Comparison of ENCODE assay signal across 11 cellular contexts in genomic region chr14:68527329-68527851, GRCh38.
DNase-seq lines count a peak whose midpoint lies in the region; ATAC-seq and TF ChIP-seq lines count a peak whose summit lies in the region.
"Had no signal": no experiment of that assay in that cellular context is flagged by ENCODE, and none has a peak within 500 bp of the region (broad histone marks: within the 10 kb centered on the region; RNA-seq: fewer than 3 reads in every experiment).

No MANE protein-coding gene starts in this region.

- H3K9me3 Mint-ChIP-seq in nephron = peaks cover 46% of the 10 kb centered on the region
- H3K9me3 Mint-ChIP-seq in osteocyte (ENCODE audit: unreplicated experiment) = peaks cover 20% of the 10 kb centered on the region
- peaks cover 10% of the 10 kb centered on the region for H3K9me3 Mint-ChIP-seq in Caco-2 (ENCODE audit: unreplicated experiment)
- H3K9me3 Mint-ChIP-seq in activated naive CD4-positive, alpha-beta T cell treated with anti-CD3 and anti-CD28 coated beads, Interleukin-2, amount 50 U/mL, for 72 hours = peaks cover 5 to 10% of the 10 kb centered on the region in 2 donors

- CTCF ChIA-PET in Caco-2 (lab: Charles Lee) = no interaction called here

- H3K4me3 Mint-ChIP-seq in nephron = no peak overlapping the region
- H3K4me3 Mint-ChIP-seq in osteocyte (ENCODE audit: unreplicated experiment) = no peak overlapping the region
- no peak overlapping the region for H3K4me3 Mint-ChIP-seq in Caco-2 (ENCODE audit: unreplicated experiment)

- no peak overlapping the region for H3K4me3 ChIP-seq in RWPE2 (ENCODE audit: severe bottlenecking)
- H3K4me3 ChIP-seq in upper lobe of right lung = no peak overlapping the region
- no peak overlapping the region for H3K4me3 ChIP-seq in Caco-2 (ENCODE audit: low read depth, low read length)

- no peaks in the 10 kb centered on the region for H3K36me3 ChIP-seq in RWPE2 (ENCODE audit: low read depth)
- H3K36me3 ChIP-seq in upper lobe of right lung = no peaks in the 10 kb centered on the region
- no peaks in the 10 kb centered on the region; the same call in 1 of the 2 replicates for H3K36me3 ChIP-seq in Caco-2 (ENCODE audit: control insufficient read depth, insufficient read depth, low read length)

- TF ChIP-seq CTCF in RWPE2 (IDR thresholded peaks at IDR 0.05; ENCODE audit: poor library complexity, severe bottlenecking) (no peak), foreskin keratinocyte (conservative IDR thresholded peaks at IDR 0.05) (no peak), nephron (IDR thresholded peaks at IDR 0.05; ENCODE audit: unreplicated experiment in 3 of 3) (no peak), upper lobe of right lung (IDR thresholded peaks at IDR 0.05) (no peak), osteocyte (IDR thresholded peaks at IDR 0.05) (no peak), Caco-2 (IDR thresholded peaks at IDR 0.05; ENCODE audit: insufficient read depth in 1 of 2, low read depth in 1 of 2, low read length in 1 of 2, severe bottlenecking in 1 of 2, unreplicated experiment in 1 of 2) (no peak)

- H3K27me3 Mint-ChIP-seq in nephron (ENCODE audit: low read depth) (no peaks in the 10 kb centered on the region), osteocyte (ENCODE audit: unreplicated experiment) (no peaks in the 10 kb centered on the region), Caco-2 (ENCODE audit: insufficient read depth, unreplicated experiment) (no peaks in the 10 kb centered on the region)

- intact Hi-C loops in upper lobe of right lung (cut with DNase I) = no loop called here
- intact Hi-C loops in Caco-2 (cut with micrococcal nuclease; ENCODE audit: unreplicated experiment) = loop anchor here (10.0 kb wide), 1 partner anchor 267 kb away; the partner anchor contains the start of gene ZFP36L1

- H3K27me3 ChIP-seq in RWPE2 (ENCODE audit: insufficient read depth, poor library complexity, severe bottlenecking) = no peaks in the 10 kb centered on the region
- no peaks in the 10 kb centered on the region for H3K27me3 ChIP-seq in foreskin keratinocyte
- H3K27me3 ChIP-seq in upper lobe of right lung = no peaks in the 10 kb centered on the region
- no peaks in the 10 kb centered on the region for H3K27me3 ChIP-seq in Caco-2 (replicated peaks; ENCODE audit: control insufficient read depth, insufficient read depth, low read length)

- no peak for DNase-seq in RWPE2 (ENCODE audit: low spot score)
- DNase-seq in foreskin keratinocyte = no peak
- no peak for DNase-seq in upper lobe of right lung
- DNase-seq in osteocyte (ENCODE audit: extremely low spot score, unreplicated experiment) = no peak
- no peak for DNase-seq in Caco-2
- no peak for DNase-seq in activated naive CD4-positive, alpha-beta T cell treated with anti-CD3 and anti-CD28 coated beads, Interleukin-2, amount 50 U/mL, for 72 hours (ENCODE audit: low spot score in 2 of 2)
- DNase-seq: cortex of kidney; EL; GOT3; stimulated activated CD8-positive, alpha-beta memory T cell treated with anti-CD3 and anti-CD28 coated beads, Interleukin-4, amount 100 ng/mL, for 48 hours had no signal

- ATAC-seq in RWPE2 (ENCODE audit: low read depth) (no peak), foreskin keratinocyte (no peak), upper lobe of right lung (peak; percentile 65)
- ATAC-seq in activated naive CD4-positive, alpha-beta T cell treated with anti-CD3 and anti-CD28 coated beads, Interleukin-2, amount 50 U/mL, for 72 hours = no peak

- H3K27ac ChIP-seq in RWPE2 (ENCODE audit: poor library complexity, severe bottlenecking) = peak overlapping the region; percentile 51
- peak overlapping the region; percentile 22 for H3K27ac ChIP-seq in foreskin keratinocyte
- H3K27ac ChIP-seq in upper lobe of right lung = peak overlapping the region; percentile 27

- POLR2A ChIA-PET in Caco-2 (lab: Charles Lee) = no interaction called here

- H3K4me1 ChIP-seq in RWPE2 (ENCODE audit: insufficient read depth, poor library complexity, severe bottlenecking) (peaks cover 19% of the 10 kb centered on the region), foreskin keratinocyte (no peaks in the 10 kb centered on the region), upper lobe of right lung (peaks cover 13% of the 10 kb centered on the region), Caco-2 (peaks cover 14% of the 10 kb centered on the region)

- peaks cover 22% of the 10 kb centered on the region for H3K9me3 ChIP-seq in RWPE2 (ENCODE audit: severe bottlenecking)
- peaks cover 3% of the 10 kb centered on the region for H3K9me3 ChIP-seq in upper lobe of right lung
- peaks cover 26% of the 10 kb centered on the region for H3K9me3 ChIP-seq in Caco-2

- H3K4me1 Mint-ChIP-seq in nephron (peaks cover 45% of the 10 kb centered on the region), osteocyte (ENCODE audit: unreplicated experiment) (peaks cover 31% of the 10 kb centered on the region), Caco-2 (ENCODE audit: low read depth, unreplicated experiment) (peaks cover 12% of the 10 kb centered on the region)

- no TSS peak for BruUV-seq in Caco-2 (replicated peaks; lab: Mats Ljungman, UMichigan)

- H3K36me3 Mint-ChIP-seq in nephron (ENCODE audit: low read depth) (peaks cover 39% of the 10 kb centered on the region), osteocyte (ENCODE audit: unreplicated experiment) (peaks cover 14% of the 10 kb centered on the region), Caco-2 (ENCODE audit: insufficient read depth, unreplicated experiment) (no peaks in the 10 kb centered on the region)
- peaks cover 15 to 17% of the 10 kb centered on the region in 2 donors for H3K36me3 Mint-ChIP-seq in activated naive CD4-positive, alpha-beta T cell treated with anti-CD3 and anti-CD28 coated beads, Interleukin-2, amount 50 U/mL, for 72 hours

- peak overlapping the region; percentile 46 to 95 (median 59) for H3K27ac Mint-ChIP-seq in nephron
- no peak overlapping the region for H3K27ac Mint-ChIP-seq in osteocyte (ENCODE audit: unreplicated experiment)
- H3K27ac Mint-ChIP-seq in Caco-2 (ENCODE audit: unreplicated experiment) = no peak overlapping the region
- no peak overlapping the region for H3K27ac Mint-ChIP-seq in activated naive CD4-positive, alpha-beta T cell treated with anti-CD3 and anti-CD28 coated beads, Interleukin-2, amount 50 U/mL, for 72 hours

Comparison
In these comparisons a context has a peak if more than half of its experiments do, and no peak if none do; other contexts are left out.
1. H3K27ac Mint-ChIP-seq: peak in nephron (3 of 3); none in osteocyte (single experiment), Caco-2 (single experiment) and activated naive CD4-positive, alpha-beta T cell treated with anti-CD3 and anti-CD28 coated beads, Interleukin-2, amount 50 U/mL, for 72 hours (0 of 2).
2. Peak in every context shown above with its lines, with median percentiles within 50 percentile points of each other: H3K27ac ChIP-seq.